1 cellular context compared by ENCODE assay signal in genomic region chr2:73293534-73294171, GRCh38.
TF ChIP-seq lines count a peak whose summit lies in the region.

Gene EGR4 (minus strand): TSS chr2:73293548. CDS start chr2:73293317, 231 bp downstream.

TF ChIP-seq in K562, 482 proteins besides CTCF, POLR2A, EP300 and RAD21 (continued from another document):
- TF ChIP-seq REST (CRISPR knock-in tag; IDR thresholded peaks at IDR 0.05; ENCODE audit: low read depth), result peak; percentile 59; the same call in 1 of the 2 replicates
TF ChIP-seq in K562: peak in this region for 16.
